ENCODE assay signal across 14 cellular contexts in genomic region chr4:156321203-156321602, GRCh38.
A peak's percentile ranks its signal among the peaks of the same experiment; 100 is the strongest.
DNase-seq lines count a peak whose midpoint lies in the region; ATAC-seq and TF ChIP-seq lines count a peak whose summit lies in the region.
"Had no signal": no experiment of that assay in that cellular context is flagged by ENCODE, and none has a peak within 500 bp of the region (broad histone marks: within the 10 kb centered on the region; RNA-seq: fewer than 3 reads in every experiment).

No MANE protein-coding gene starts in this region.

- no peaks in the 10 kb centered on the region for H3K79me2 ChIP-seq in MM.1S (ENCODE audit: low read length)

- H3K4me3 Mint-ChIP-seq in glutamatergic neuron (ENCODE audit: unreplicated experiment): no peak overlapping the region

- in situ Hi-C loops in brain microvascular endothelial cell (cut with HindIII; ENCODE audit: low pct_ligation_motif_present, low sequenced_read_pairs): no loop called here

- H3K27ac ChIP-seq in brain microvascular endothelial cell (peak overlapping the region; percentile 82), caudate nucleus (ENCODE audit: low read depth, low read length) (no peak overlapping the region), MM.1S (ENCODE audit: low read length) (no peak overlapping the region)
- H3K27ac ChIP-seq: RWPE1 had no signal

- H3K4me1 ChIP-seq in MM.1S (ENCODE audit: low read length): no peaks in the 10 kb centered on the region

- no peak for ATAC-seq in GM19467 (IDR thresholded peaks at IDR 0.05; ENCODE audit: unreplicated experiment)

- H3K4me1 Mint-ChIP-seq in glutamatergic neuron (ENCODE audit: low read depth, unreplicated experiment): no peaks in the 10 kb centered on the region

- no peak overlapping the region for H3K27ac Mint-ChIP-seq in glutamatergic neuron (ENCODE audit: unreplicated experiment)

- H3K4me2 ChIP-seq in MM.1S (ENCODE audit: low read depth, low read length): no peak overlapping the region

- peak; percentile 40 for TF ChIP-seq CTCF in brain microvascular endothelial cell (IDR thresholded peaks at IDR 0.05; ENCODE audit: low read depth, low read length, missing control alignments)
- TF ChIP-seq CTCF in kidney epithelial cell (IDR thresholded peaks at IDR 0.05; ENCODE audit: insufficient read depth, low read length, poor library complexity, severe bottlenecking): no peak
- no peak for TF ChIP-seq CTCF in glutamatergic neuron (IDR thresholded peaks at IDR 0.05; ENCODE audit: partially characterized antibody, unreplicated experiment)
- no peak for TF ChIP-seq CTCF in MM.1S (IDR thresholded peaks at IDR 0.05; ENCODE audit: low read length)

- H3K9ac ChIP-seq in MM.1S (ENCODE audit: low read length): no peak overlapping the region

- H3F3A ChIP-seq in MM.1S (ENCODE audit: insufficient read depth, low read length): no peaks in the 10 kb centered on the region

- H3K4me3 ChIP-seq in brain microvascular endothelial cell (ENCODE audit: low read depth, low read length): no peak overlapping the region
- H3K4me3 ChIP-seq in kidney epithelial cell (ENCODE audit: low read depth, low read length): no peak overlapping the region
- H3K4me3 ChIP-seq in MM.1S (ENCODE audit: low read length): no peak overlapping the region

- no peaks in the 10 kb centered on the region for H3K9me2 ChIP-seq in MM.1S (replicated peaks; ENCODE audit: insufficient read depth, low read length)

- H4K20me1 ChIP-seq in MM.1S (ENCODE audit: insufficient read depth, low read length): no peaks in the 10 kb centered on the region

- H3K36me3 ChIP-seq in brain microvascular endothelial cell (replicated peaks): no peaks in the 10 kb centered on the region
- no peaks in the 10 kb centered on the region for H3K36me3 ChIP-seq in kidney epithelial cell (ENCODE audit: control insufficient read depth, insufficient read depth, low read length)
- H3K36me3 ChIP-seq in MM.1S (replicated peaks; ENCODE audit: insufficient read depth, low read length): no peaks in the 10 kb centered on the region

- H2AFZ ChIP-seq in MM.1S (ENCODE audit: low read length): no peak overlapping the region

- peaks cover 4% of the 10 kb centered on the region for H3K36me3 Mint-ChIP-seq in glutamatergic neuron (ENCODE audit: unreplicated experiment)

- peaks cover 2% of the 10 kb centered on the region for H3K9me3 Mint-ChIP-seq in glutamatergic neuron (ENCODE audit: unreplicated experiment)

- peak; percentile 25 for DNase-seq in AG08395 (ENCODE audit: low spot score)
- peak; percentile 84 for DNase-seq in HS-5 (ENCODE audit: low read depth)
- DNase-seq in brain microvascular endothelial cell: peak; percentile 98
- peak; percentile 48 for DNase-seq in kidney epithelial cell (ENCODE audit: low read depth)
- no peak for DNase-seq in caudate nucleus (lab: John Stamatoyannopoulos, UW)
- no peak for DNase-seq in glutamatergic neuron
- DNase-seq in MM.1S: no peak
- DNase-seq: activated effector memory CD4-positive, alpha-beta T cell treated with anti-CD3 and anti-CD28 coated beads, Interleukin-2, amount 50 U/mL, for 16 hours; AML-193; DMS153; NCI-H69; nucleus accumbens had no signal

- H3K27me3 Mint-ChIP-seq in glutamatergic neuron (ENCODE audit: unreplicated experiment): peaks cover 1% of the 10 kb centered on the region

- H3K9me3 ChIP-seq in MM.1S (replicated peaks; ENCODE audit: insufficient read depth, low read length): no peaks in the 10 kb centered on the region

- H3K27me3 ChIP-seq in brain microvascular endothelial cell (replicated peaks) (no peaks in the 10 kb centered on the region), kidney epithelial cell (ENCODE audit: control insufficient read depth, insufficient read depth, low read length) (no peaks in the 10 kb centered on the region), MM.1S (replicated peaks; ENCODE audit: insufficient read depth, low read length) (no peaks in the 10 kb centered on the region)

Comparison
In these comparisons a context has a peak if more than half of its experiments do, and no peak if none do; other contexts are left out.
1. DNase-seq: peak in AG08395 (single experiment), HS-5 (single experiment), brain microvascular endothelial cell (single experiment) and kidney epithelial cell (single experiment); none in caudate nucleus (0 of 61), glutamatergic neuron (single experiment) and MM.1S (single experiment).